ENCODE assay signal across 8 cellular contexts in the genomic region with DNA sequence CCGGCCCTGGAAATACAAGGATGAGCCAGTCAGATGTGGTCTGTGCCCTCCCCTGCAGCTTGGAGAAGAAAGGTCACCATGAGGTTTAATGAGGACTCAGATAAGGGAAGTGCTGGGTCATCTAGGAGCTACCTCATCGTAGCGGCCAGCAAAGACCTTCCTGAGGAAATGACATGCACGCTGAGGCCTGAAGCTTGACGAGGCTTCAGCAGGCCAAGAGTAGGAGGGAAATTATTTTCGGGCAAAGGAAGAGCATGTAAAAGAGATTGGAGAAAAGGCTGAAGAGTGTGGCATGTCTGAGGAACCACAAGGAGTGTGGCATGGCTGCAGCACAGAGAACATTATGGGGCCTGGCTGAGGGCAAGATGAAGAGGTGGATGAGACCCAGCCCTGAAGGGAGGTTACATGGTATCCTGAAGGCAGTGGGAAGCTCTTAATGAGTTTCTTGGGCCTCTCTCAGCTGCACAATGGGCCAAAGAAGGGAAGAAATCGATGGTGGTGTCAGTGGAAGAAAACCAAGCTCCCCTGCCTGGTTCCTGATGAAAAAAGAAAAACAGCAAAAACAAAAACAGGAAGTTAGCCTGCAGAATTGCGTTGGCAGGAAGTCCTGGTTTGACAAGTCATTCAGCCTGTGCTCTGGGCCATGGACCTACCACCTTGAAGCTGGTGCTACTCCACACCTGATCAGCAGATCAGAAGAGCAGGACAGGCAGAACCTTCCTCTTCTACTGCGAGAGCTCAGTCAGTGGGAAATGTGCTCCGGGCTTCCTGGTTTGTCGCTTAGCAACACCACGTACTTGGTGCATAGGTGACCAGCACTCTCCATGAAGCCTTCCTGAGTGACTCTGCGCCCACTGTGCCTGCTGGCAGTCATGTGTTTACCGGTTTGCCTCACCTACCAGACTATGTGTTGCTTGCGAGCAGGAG.
DNase-seq lines count a peak whose midpoint lies in the region; ATAC-seq, FAIRE-seq and TF ChIP-seq lines count a peak whose summit lies in the region.

No MANE protein-coding gene starts in this region.

- peaks cover 7% of the 10 kb centered on the region for H3K36me3 Mint-ChIP-seq in activated T-helper 1 cell treated with anti-CD3 and anti-CD28 coated beads, Interleukin-12 subunit alpha, Interleukin-12 subunit beta, Interleukin-2, Interleukin-4 antibody, amounts not matched to agents 30 ng/mL and 10 ng/mL and 1 ng/mL, durations not matched to agents 14 hours and 24 hours and 36 hours (ENCODE audit: low read depth)
- H3K36me3 Mint-ChIP-seq in chondrocyte (ENCODE audit: low read depth) = no peaks in the 10 kb centered on the region

- peaks cover 21% of the 10 kb centered on the region for H3K27me3 Mint-ChIP-seq in activated T-helper 1 cell treated with anti-CD3 and anti-CD28 coated beads, Interleukin-12 subunit alpha, Interleukin-12 subunit beta, Interleukin-2, Interleukin-4 antibody, amounts not matched to agents 30 ng/mL and 10 ng/mL and 1 ng/mL, durations not matched to agents 14 hours and 24 hours and 36 hours (ENCODE audit: insufficient read depth)
- H3K27me3 Mint-ChIP-seq in chondrocyte (ENCODE audit: low read depth) = no peaks in the 10 kb centered on the region

- no peak overlapping the region for H3K9ac ChIP-seq in kidney (ENCODE audit: low read length in 2 of 2)

- ATAC-seq in GM18502 (IDR thresholded peaks at IDR 0.05; ENCODE audit: poor library complexity, unreplicated experiment) = peak; percentile 82
- peak; percentile 69 for ATAC-seq in HG02623 (IDR thresholded peaks at IDR 0.05; ENCODE audit: unreplicated experiment)

- peak overlapping the region; percentile 95 for H3K27ac Mint-ChIP-seq in activated T-helper 1 cell treated with anti-CD3 and anti-CD28 coated beads, Interleukin-12 subunit alpha, Interleukin-12 subunit beta, Interleukin-2, Interleukin-4 antibody, amounts not matched to agents 30 ng/mL and 10 ng/mL and 1 ng/mL, durations not matched to agents 14 hours and 24 hours and 36 hours
- H3K27ac Mint-ChIP-seq in chondrocyte (ENCODE audit: unreplicated experiment) = no peak overlapping the region

- no peak overlapping the region for H3K4me3 ChIP-seq in kidney (ENCODE audit: low read length in 2 of 2)

- FAIRE-seq in kidney (lab: Jason Lieb, UNC) = no peak

- H3K4me1 Mint-ChIP-seq in activated T-helper 1 cell treated with anti-CD3 and anti-CD28 coated beads, Interleukin-12 subunit alpha, Interleukin-12 subunit beta, Interleukin-2, Interleukin-4 antibody, amounts not matched to agents 30 ng/mL and 10 ng/mL and 1 ng/mL, durations not matched to agents 14 hours and 24 hours and 36 hours (ENCODE audit: low read depth) = peaks cover 41% of the 10 kb centered on the region
- peaks cover 5% of the 10 kb centered on the region for H3K4me1 Mint-ChIP-seq in chondrocyte (ENCODE audit: low read depth)

- H3K36me3 ChIP-seq in kidney (ENCODE audit: control insufficient read depth in 1 of 2, insufficient read depth in 2 of 2, low read length in 2 of 2) = no peaks in the 10 kb centered on the region

- peaks cover 12 to 15% of the 10 kb centered on the region in 2 donors for H3K4me1 ChIP-seq in kidney (ENCODE audit: control insufficient read depth in 1 of 2, insufficient read depth in 1 of 2, low read depth in 1 of 2, low read length in 2 of 2)

- DNase-seq in NCI-H69 (lab: John Stamatoyannopoulos, UW) (peak; percentile 71), kidney (peak; percentile 93), chondrocyte (ENCODE audit: low spot score) (no peak), NCI-H1930 (lab: John Stamatoyannopoulos, UW) (no peak)
- DNase-seq in activated T-helper 1 cell treated with anti-CD3 and anti-CD28 coated beads, Interleukin-12 subunit alpha, Interleukin-12 subunit beta, Interleukin-2, Interleukin-4 antibody, amounts not matched to agents 30 ng/mL and 10 ng/mL and 1 ng/mL, durations not matched to agents 14 hours and 24 hours and 36 hours (ENCODE audit: low spot score) = peak; percentile 44
- peak; percentile 17 to 47 for DNase-seq in stimulated activated CD8-positive, alpha-beta memory T cell treated with anti-CD3 and anti-CD28 coated beads, Interleukin-7, amount 100 ng/mL, for 48 hours (ENCODE audit: extremely low read depth in 1 of 2, low read depth in 1 of 2)

- H3K9me3 Mint-ChIP-seq in activated T-helper 1 cell treated with anti-CD3 and anti-CD28 coated beads, Interleukin-12 subunit alpha, Interleukin-12 subunit beta, Interleukin-2, Interleukin-4 antibody, amounts not matched to agents 30 ng/mL and 10 ng/mL and 1 ng/mL, durations not matched to agents 14 hours and 24 hours and 36 hours = peaks cover 11% of the 10 kb centered on the region
- H3K9me3 Mint-ChIP-seq in chondrocyte (ENCODE audit: low read depth) = no peaks in the 10 kb centered on the region

- intact Hi-C loops in activated T-helper 1 cell treated with anti-CD3 and anti-CD28 coated beads, Interleukin-12 subunit alpha, Interleukin-12 subunit beta, Interleukin-2, Interleukin-4 antibody, amounts not matched to agents 30 ng/mL and 10 ng/mL and 1 ng/mL, durations not matched to agents 14 hours and 24 hours and 36 hours (cut with micrococcal nuclease) = loop anchor here (1.0 kb wide), 1 partner anchor 74 kb away; no protein-coding TSS in a partner anchor
- intact Hi-C loops in kidney (cut with DNase I) = no loop called here

- peak overlapping the region; percentile 75 to 90 for H3K27ac ChIP-seq in kidney (ENCODE audit: low read depth in 2 of 2, low read length in 2 of 2)

- peak overlapping the region; percentile 67 for H3K4me3 Mint-ChIP-seq in activated T-helper 1 cell treated with anti-CD3 and anti-CD28 coated beads, Interleukin-12 subunit alpha, Interleukin-12 subunit beta, Interleukin-2, Interleukin-4 antibody, amounts not matched to agents 30 ng/mL and 10 ng/mL and 1 ng/mL, durations not matched to agents 14 hours and 24 hours and 36 hours
- H3K4me3 Mint-ChIP-seq in chondrocyte (ENCODE audit: unreplicated experiment) = no peak overlapping the region

- no peaks in the 10 kb centered on the region for H3K9me3 ChIP-seq in kidney (ENCODE audit: control insufficient read depth in 1 of 2, low read length in 2 of 2)

- TF ChIP-seq CTCF in kidney (IDR thresholded peaks at IDR 0.05; ENCODE audit: borderline replicate concordance, extremely low read depth, insufficient read depth) (no peak), chondrocyte (IDR thresholded peaks at IDR 0.05) (no peak)

Comparison
In these comparisons a context has a peak if more than half of its experiments do, and no peak if none do; other contexts are left out.
1. DNase-seq: peak in NCI-H69 (single experiment), activated T-helper 1 cell treated with anti-CD3 and anti-CD28 coated beads, Interleukin-12 subunit alpha, Interleukin-12 subunit beta, Interleukin-2, Interleukin-4 antibody, amounts not matched to agents 30 ng/mL and 10 ng/mL and 1 ng/mL, durations not matched to agents 14 hours and 24 hours and 36 hours (single experiment), kidney (single experiment) and stimulated activated CD8-positive, alpha-beta memory T cell treated with anti-CD3 and anti-CD28 coated beads, Interleukin-7, amount 100 ng/mL, for 48 hours (2 of 2); none in chondrocyte (single experiment) and NCI-H1930 (0 of 2).